ENCODE assay signal across 8 cellular contexts in the genomic region with DNA sequence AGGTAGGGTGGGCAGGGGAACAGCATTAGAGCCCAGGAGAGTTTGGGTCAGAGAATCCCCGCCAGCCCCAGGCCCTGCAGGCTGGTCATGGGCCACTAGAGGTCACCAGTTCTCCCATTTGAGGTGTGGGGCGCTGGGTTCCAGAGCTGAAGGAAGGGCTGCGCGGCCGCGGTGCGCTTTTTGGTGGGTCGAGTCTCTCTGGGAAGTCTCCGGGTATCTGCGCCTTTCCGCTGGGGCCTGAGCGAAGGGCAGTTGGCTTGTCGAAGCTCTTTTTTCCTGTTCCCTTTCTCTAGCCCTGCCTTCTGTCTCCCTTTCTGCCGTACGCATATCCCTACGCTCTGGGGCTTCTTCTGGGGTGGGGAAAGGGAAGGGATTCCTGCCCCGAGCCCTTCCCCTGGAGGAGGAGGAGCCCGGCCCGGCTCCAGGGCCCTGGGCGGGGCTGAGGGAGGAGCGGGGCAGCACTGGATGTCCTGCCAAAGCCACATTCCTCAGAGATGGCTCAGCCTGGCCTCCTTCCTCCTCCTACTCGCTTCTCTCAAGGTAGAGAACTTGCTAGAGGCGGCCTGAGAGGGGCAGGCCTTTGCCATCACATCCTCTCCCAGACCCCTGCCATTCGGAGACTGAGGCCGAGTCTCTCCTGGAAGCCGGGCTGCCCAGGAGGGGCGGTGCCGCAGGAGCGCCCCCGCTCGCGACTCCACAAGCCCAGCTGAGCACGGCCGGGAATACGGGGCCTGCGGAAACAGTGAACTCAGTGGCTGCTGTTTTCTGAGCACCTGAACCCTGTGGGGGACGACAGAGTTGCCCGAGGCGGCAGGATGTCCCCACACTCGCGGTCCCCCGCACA. TPM values are rescaled to one million over a fixed set of nuclear protein-coding genes. Genes with fewer than 3 reads are reported as not detected.
DNase-seq lines count a peak whose midpoint lies in the region; ATAC-seq and TF ChIP-seq lines count a peak whose summit lies in the region.

No MANE protein-coding gene starts in this region.

- H3K4me3 Mint-ChIP-seq in T-helper 1 cell treated with Interleukin-12 subunit alpha and Interleukin-12 subunit beta and Interleukin-4 antibody, amounts not matched to agents 30 μg/mL and 1 μg/mL, for 36 hours, result peak overlapping the region; percentile 98

- H3K36me3 ChIP-seq in right atrium auricular region (peaks cover 15% of the 10 kb centered on the region), psoas muscle (ENCODE audit: insufficient read depth in 1 of 2, low read depth in 1 of 2) (peaks cover 0 to 18% of the 10 kb centered on the region in 2 donors), urinary bladder (ENCODE audit: insufficient read depth) (no peaks in the 10 kb centered on the region)

- peak; percentile 28 for ATAC-seq in GM21717 (IDR thresholded peaks at IDR 0.05; ENCODE audit: unreplicated experiment)
- peak; percentile 84 to 86 (median 85) for ATAC-seq in psoas muscle

- peaks cover 45% of the 10 kb centered on the region for H3K4me1 Mint-ChIP-seq in T-helper 1 cell treated with Interleukin-12 subunit alpha and Interleukin-12 subunit beta and Interleukin-4 antibody, amounts not matched to agents 30 μg/mL and 1 μg/mL, for 36 hours (ENCODE audit: low read depth)

- H3K9me3 ChIP-seq in right atrium auricular region, result no peaks in the 10 kb centered on the region
- no peaks in the 10 kb centered on the region for H3K9me3 ChIP-seq in psoas muscle

- no peaks in the 10 kb centered on the region for H3K27me3 Mint-ChIP-seq in T-helper 1 cell treated with Interleukin-12 subunit alpha and Interleukin-12 subunit beta and Interleukin-4 antibody, amounts not matched to agents 30 μg/mL and 1 μg/mL, for 36 hours (ENCODE audit: low read depth)

- intact Hi-C loops in psoas muscle (cut with DNase I), result loop anchor here (1.0 to 10.0 kb wide), 5 partner anchors 18 to 134 kb away; partner anchors contain the start of genes MCL1 (in 2 of the 2), ENSA (in 1 of the 2) and GOLPH3L (in 1 of the 2)

- whole genome bisulfite sequencing in psoas muscle, 3 donors, result 1 to 2% (median 1%) methylated on average over 38 to 42 of the region's 42 CpGs
- WGBS in urinary bladder, result under 1% methylated on average over 42 of the region's 42 CpGs

- no peaks in the 10 kb centered on the region for H3K27me3 ChIP-seq in right atrium auricular region
- no peaks in the 10 kb centered on the region for H3K27me3 ChIP-seq in psoas muscle (ENCODE audit: insufficient read depth in 3 of 3, low read length in 2 of 3)

- TF ChIP-seq CTCF in right atrium auricular region (IDR thresholded peaks at IDR 0.05) (peak; percentile 85 to 90), psoas muscle (IDR thresholded peaks at IDR 0.05) (peak; percentile 81)

- H3K4me1 ChIP-seq in right atrium auricular region (peaks cover 0 to 79% of the 10 kb centered on the region in 2 donors), psoas muscle (peaks cover 59% of the 10 kb centered on the region), urinary bladder (ENCODE audit: insufficient read depth) (peaks cover 4% of the 10 kb centered on the region)

- H3K27ac ChIP-seq in right atrium auricular region (peak overlapping the region; percentile 98 to 100), psoas muscle (peak overlapping the region; percentile 100), urinary bladder (ENCODE audit: low read depth) (peak overlapping the region; percentile 99)

- DNase-seq in COLO668 (lab: John Stamatoyannopoulos, UW; ENCODE audit: unreplicated experiment) (peak; percentile 92), NCI-H1105 treated with DMSO at 0.1 percent for 48 hours (lab: John Stamatoyannopoulos, UW) (peak; percentile 83), anterior cingulate cortex (lab: John Stamatoyannopoulos, UW) (peak in 56 of 58 donors; percentile 46 to 94 (median 78)), right atrium auricular region (ENCODE audit: low spot score) (peak; percentile 97), psoas muscle (peak; percentile 93 to 97)

- H3K9me3 Mint-ChIP-seq in T-helper 1 cell treated with Interleukin-12 subunit alpha and Interleukin-12 subunit beta and Interleukin-4 antibody, amounts not matched to agents 30 μg/mL and 1 μg/mL, for 36 hours, result no peaks in the 10 kb centered on the region

- H3K27ac Mint-ChIP-seq in T-helper 1 cell treated with Interleukin-12 subunit alpha and Interleukin-12 subunit beta and Interleukin-4 antibody, amounts not matched to agents 30 μg/mL and 1 μg/mL, for 36 hours, result peak overlapping the region; percentile 100

- peak overlapping the region; percentile 54 to 58 for H3K4me3 ChIP-seq in right atrium auricular region
- peak overlapping the region; percentile 71 for H3K4me3 ChIP-seq in psoas muscle
- peak overlapping the region; percentile 29 for H3K4me3 ChIP-seq in urinary bladder (ENCODE audit: low read depth, low read length)

- H3K36me3 Mint-ChIP-seq in T-helper 1 cell treated with Interleukin-12 subunit alpha and Interleukin-12 subunit beta and Interleukin-4 antibody, amounts not matched to agents 30 μg/mL and 1 μg/mL, for 36 hours (ENCODE audit: low read depth), result peaks cover 11% of the 10 kb centered on the region

RNA-seq across cellular contexts. Expression of gene ADAMTSL4, which starts 12.0 kb away (rescaled TPM):
- 10 to 100 TPM; 21.9 to 41.1 TPM for total RNA-seq in right atrium auricular region
- total RNA-seq in psoas muscle, result 100 to 1,000 TPM in 1 of 4 donors, 10 to 100 TPM in 3; 17.1 to 109 (median 31.6) TPM
- 10 to 100 TPM in 2 of 3 donors, 1 to 10 TPM in 1; 7.4 to 32.6 (median 20.4) TPM for polyA plus RNA-seq in psoas muscle
- total RNA-seq in urinary bladder, result 35.5 TPM
- polyA plus RNA-seq in urinary bladder, result 144 TPM

RNA-seq across cellular contexts. Expression of gene MCL1, which starts 18.2 kb away (rescaled TPM):
- total RNA-seq in right atrium auricular region, result 100 to 1,000 TPM in 1 of 2 donors, 10 to 100 TPM in 1; 96.7 to 146 TPM
- 100 to 1,000 TPM; 101 to 192 (median 129) TPM for total RNA-seq in psoas muscle
- polyA plus RNA-seq in psoas muscle, result 100 to 1,000 TPM in 2 of 3 donors, 10 to 100 TPM in 1; 97.2 to 179 (median 108) TPM
- total RNA-seq in urinary bladder, result 160 TPM
- polyA plus RNA-seq in urinary bladder, result 225 TPM

RNA-seq across cellular contexts. Expression of gene FALEC, which starts 45.7 kb away (rescaled TPM):
- total RNA-seq in right atrium auricular region (not detected), psoas muscle (not detected), urinary bladder (not detected)
- polyA plus RNA-seq in psoas muscle (1 to 10 TPM in 1 of 3 donors, under 1 TPM in 2; 0.38 to 1.2 (median 0.39) TPM), urinary bladder (0.47 TPM)

RNA-seq across cellular contexts. Expression of gene ECM1, which starts 53.3 kb away (rescaled TPM):
- total RNA-seq in right atrium auricular region, result 10 to 100 TPM; 28.6 to 37.2 TPM
- 1 to 10 TPM; 2.9 to 4.6 (median 4.1) TPM for total RNA-seq in psoas muscle
- polyA plus RNA-seq in psoas muscle, result 1 to 10 TPM; 1.8 to 8.5 (median 2.7) TPM
- 8.7 TPM for total RNA-seq in urinary bladder
- 40.8 TPM for polyA plus RNA-seq in urinary bladder

Comparison
In these comparisons a context has a peak if more than half of its experiments do, and no peak if none do; other contexts are left out.
1. Peak in every context shown above with its lines: DNase-seq, ATAC-seq, H3K4me3 ChIP-seq and H3K27ac ChIP-seq.